5 cellular contexts compared by ENCODE assay signal in genomic region chr6:130197816-130198482, GRCh38. TPM values are rescaled to one million over a fixed set of nuclear protein-coding genes. Genes with fewer than 3 reads are reported as not detected.
"Had no signal": no experiment of that assay in that cellular context is flagged by ENCODE, and none has a peak within 500 bp of the region (broad histone marks: within the 10 kb centered on the region; RNA-seq: fewer than 3 reads in every experiment).

No MANE protein-coding gene starts in this region.

RNA-seq across cellular contexts. Expression of gene SAMD3, which starts 24.8 kb away (rescaled TPM):
- total RNA-seq: dermis blood vessel endothelial cell, gastrocnemius medialis, left ventricle myocardium inferior, mammary epithelial cell, myocyte had no signal
